20 cellular contexts compared by ENCODE assay signal in genomic region chr10:122349758-122350355, GRCh38.
"Had no signal": no experiment of that assay in that cellular context is flagged by ENCODE, and none has a peak within 500 bp of the region (broad histone marks: within the 10 kb centered on the region; RNA-seq: fewer than 3 reads in every experiment).

No MANE protein-coding gene starts in this region.

- ATAC-seq: body of pancreas; heart left ventricle; lower lobe of right lung; naive thymus-derived CD4-positive, alpha-beta T cell; stimulated activated effector memory CD8-positive, alpha-beta T cell treated with anti-CD3 and anti-CD28 coated beads, Interleukin-12 subunit alpha, Interleukin-12 subunit beta, amount 100 ng/mL, for 72 hours; stimulated activated naive CD8-positive, alpha-beta T cell treated with anti-CD3 and anti-CD28 coated beads, Interleukin-15, amount 100 ng/mL, for 72 hours; WTC11 had no signal

- H3K27me3 ChIP-seq: body of pancreas, heart left ventricle, ovary, transverse colon, uterus had no signal

- H3K9me3 ChIP-seq: body of pancreas, heart left ventricle, lower lobe of right lung, neutrophil, ovary, transverse colon, uterus had no signal

- H3K36me3 ChIP-seq: heart left ventricle, lower lobe of right lung, neutrophil, ovary, transverse colon, uterus had no signal

- DNase-seq: activated gamma-delta T cell treated with Interleukin-2 at 50 U/mL for 16 hours; activated T-cell treated with anti-CD3 and anti-CD28 coated beads, Interleukin-2, amount 50 U/mL, for 1 hour; anterior cingulate cortex; body of pancreas; heart left ventricle; islet precursor cell; lower lobe of right lung; mesendoderm; naive thymus-derived CD4-positive, alpha-beta T cell; ovary; stimulated activated CD4-positive, alpha-beta T cell treated with anti-CD3 and anti-CD28 coated beads, Interleukin-2, amount 100 ng/mL, for 24 hours; stimulated activated naive CD8-positive, alpha-beta T cell treated with anti-CD3 and anti-CD28 coated beads, Interleukin-15, amount 100 ng/mL, for 72 hours; T1000; transverse colon; uterus had no signal

- H3K27ac ChIP-seq: body of pancreas, epithelial cell of prostate, heart left ventricle, lower lobe of right lung, neutrophil, ovary, transverse colon, uterus had no signal

- H3K4me3 ChIP-seq: body of pancreas, heart left ventricle, lower lobe of right lung, ovary, skin epidermis, transverse colon, uterus had no signal

- H3K4me1 ChIP-seq: body of pancreas, lower lobe of right lung, uterus had no signal
